In genomic region chr1:201503397-201504176, GRCh38 we compare ENCODE assay signal across 8 cellular contexts. TPM values are rescaled to one million over a fixed set of nuclear protein-coding genes. Genes with fewer than 3 reads are reported as not detected.
DNase-seq lines count a peak whose midpoint lies in the region; ATAC-seq and TF ChIP-seq lines count a peak whose summit lies in the region.

No MANE protein-coding gene starts in this region.

- WGBS in thymus = 87% methylated on average over 13 of the region's 13 CpGs

- peak overlapping the region; percentile 6 for H3K4me3 ChIP-seq in astrocyte of the spinal cord (ENCODE audit: low read depth, low read length)
- no peak overlapping the region for H3K4me3 ChIP-seq in kidney epithelial cell (ENCODE audit: low read depth, low read length)
- no peak overlapping the region for H3K4me3 ChIP-seq in thymus (ENCODE audit: low read length)

- no peaks in the 10 kb centered on the region for H3K27me3 ChIP-seq in kidney epithelial cell (ENCODE audit: control insufficient read depth, insufficient read depth, low read length)
- H3K27me3 ChIP-seq in thymus (ENCODE audit: control insufficient read depth, insufficient read depth) = no peaks in the 10 kb centered on the region

- TF ChIP-seq RAD21 in Ishikawa (IDR thresholded peaks at IDR 0.05; ENCODE audit: low read depth) = no peak

- H3K4me1 ChIP-seq in thymus (ENCODE audit: control insufficient read depth, insufficient read depth, low read length) = peaks cover 11% of the 10 kb centered on the region

- in situ Hi-C loops in astrocyte of the spinal cord (cut with HindIII; ENCODE audit: low sequenced_read_pairs) = no loop called here

- no peak for TF ChIP-seq CTCF in astrocyte of the spinal cord (IDR thresholded peaks at IDR 0.05; ENCODE audit: low read depth, low read length)
- TF ChIP-seq CTCF in kidney epithelial cell (IDR thresholded peaks at IDR 0.05; ENCODE audit: insufficient read depth, low read length, poor library complexity, severe bottlenecking) = no peak

- DNase-seq in astrocyte of the spinal cord (ENCODE audit: low read depth, low spot score) = peak; percentile 98
- peak; percentile 96 for DNase-seq in kidney epithelial cell (ENCODE audit: low read depth)
- DNase-seq in activated CD4-positive, alpha-beta T cell treated with anti-CD3 and anti-CD28 coated beads for 48 hours = no peak
- no peak for DNase-seq in NCI-H446 treated with DMSO at 0.1 percent for 48 hours (lab: John Stamatoyannopoulos, UW)
- no peak for DNase-seq in left lobe of liver (ENCODE audit: low spot score)

- TF ChIP-seq EP300 in Ishikawa (IDR thresholded peaks at IDR 0.05; ENCODE audit: borderline replicate concordance) = peak; percentile 71

- peak overlapping the region; percentile 68 for H3K27ac ChIP-seq in thymus (ENCODE audit: low read depth)

- ATAC-seq in GM21619 (IDR thresholded peaks at IDR 0.05; ENCODE audit: unreplicated experiment) (no peak), left lobe of liver (no peak)

- no peaks in the 10 kb centered on the region for H3K9me3 ChIP-seq in thymus (ENCODE audit: control insufficient read depth)

- no peaks in the 10 kb centered on the region for H3K36me3 ChIP-seq in kidney epithelial cell (ENCODE audit: control insufficient read depth, insufficient read depth, low read length)
- no peaks in the 10 kb centered on the region for H3K36me3 ChIP-seq in thymus (ENCODE audit: control insufficient read depth, insufficient read depth)

TF ChIP-seq in Ishikawa, 13 proteins besides CTCF, POLR2A, EP300 and RAD21:
- TF ChIP-seq CREB1 (IDR thresholded peaks at IDR 0.05; ENCODE audit: low read depth) (peak; percentile 66), NFIC (IDR thresholded peaks at IDR 0.05) (peak; percentile 21; the same call in 1 of the 2 replicates), MAX (IDR thresholded peaks at IDR 0.05) (peak; percentile 35), TEAD4 (IDR thresholded peaks at IDR 0.05) (peak; percentile 91), ZBTB7A (IDR thresholded peaks at IDR 0.05; ENCODE audit: low read depth) (peak; percentile 51; the same call in 1 of the 2 replicates), USF1 (IDR thresholded peaks at IDR 0.05) (no peak), TCF12 (IDR thresholded peaks at IDR 0.05; ENCODE audit: low read depth) (peak; percentile 51), TAF1 (IDR thresholded peaks at IDR 0.05; ENCODE audit: low read depth) (no peak), EGR1 (IDR thresholded peaks at IDR 0.05) (no peak)

RNA-seq across cellular contexts. Expression of gene CSRP1, which starts 3.3 kb away (rescaled TPM):
- total RNA-seq in kidney epithelial cell (784 and 823 TPM in 2 replicates), left lobe of liver (67.7 TPM)
- 170 TPM for polyA plus RNA-seq in thymus

RNA-seq across cellular contexts. Expression of gene PHLDA3, which starts 34.6 kb away (rescaled TPM):
- total RNA-seq in kidney epithelial cell (130 and 132 TPM in 2 replicates), left lobe of liver (1.8 TPM)
- 31.7 TPM for polyA plus RNA-seq in thymus

RNA-seq across cellular contexts. Expression of gene NAV1, which starts 35.3 kb away (rescaled TPM):
- 37.1 and 43.0 TPM in 2 replicates for total RNA-seq in kidney epithelial cell
- polyA plus RNA-seq in thymus = 3.4 TPM
- total RNA-seq in left lobe of liver = 4.6 TPM

Comparison
In these comparisons a context has a peak if more than half of its experiments do, and no peak if none do; other contexts are left out.
1. DNase-seq: peak in astrocyte of the spinal cord (single experiment) and kidney epithelial cell (single experiment); none in activated CD4-positive, alpha-beta T cell treated with anti-CD3 and anti-CD28 coated beads for 48 hours (single experiment), NCI-H446 treated with DMSO at 0.1 percent for 48 hours (single experiment) and left lobe of liver (single experiment).
2. RNA of gene CSRP1, which starts 3.3 kb away (total RNA-seq): 784 to 823 TPM in kidney epithelial cell; 67.7 TPM in left lobe of liver (single experiment); every median in the first group is over 10 times any median in the second.
3. RNA of gene PHLDA3, which starts 34.6 kb away (total RNA-seq): 130 to 132 TPM in kidney epithelial cell; 1.8 TPM in left lobe of liver (single experiment); every median in the first group is over 10 times any median in the second.